Comparison of ENCODE assay signal across 12 cellular contexts in the genomic region with DNA sequence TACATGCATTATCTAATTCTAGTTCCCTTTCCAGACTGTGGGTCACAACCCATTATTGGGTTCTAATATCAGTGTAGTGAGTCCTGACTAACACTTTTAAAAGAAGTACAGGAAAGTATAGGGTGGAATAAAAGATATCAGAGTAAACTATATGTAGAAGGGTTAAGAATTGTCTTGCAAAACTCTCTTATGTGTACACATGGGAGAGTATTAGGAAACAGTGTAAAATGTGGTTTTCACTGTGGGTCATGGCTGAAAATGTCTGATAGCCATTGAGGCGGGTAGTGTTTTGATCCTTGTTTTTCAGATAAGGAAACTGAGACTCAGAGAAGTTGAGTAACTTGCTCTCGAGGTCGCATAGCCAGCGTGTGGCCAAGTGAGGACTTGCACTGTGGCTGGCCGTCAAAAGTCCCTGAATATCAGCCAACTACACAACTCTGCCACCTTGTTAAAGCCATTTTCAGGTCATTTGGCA. TPM values are rescaled to one million over a fixed set of nuclear protein-coding genes. Genes with fewer than 3 reads are reported as not detected.
DNase-seq lines count a peak whose midpoint lies in the region; ATAC-seq and TF ChIP-seq lines count a peak whose summit lies in the region.
"Had no signal": no experiment of that assay in that cellular context is flagged by ENCODE, and none has a peak within 500 bp of the region (broad histone marks: within the 10 kb centered on the region; RNA-seq: fewer than 3 reads in every experiment).

No MANE protein-coding gene starts in this region.

- peak in 3 of 6 experiments; percentile 2 to 29 (median 18) for TF ChIP-seq CTCF in Peyer's patch (IDR thresholded peaks at IDR 0.05)
- TF ChIP-seq CTCF in hepatocyte (IDR thresholded peaks at IDR 0.05; ENCODE audit: poor library complexity) = no peak

- H2AK5ac ChIP-seq in mesendoderm (ENCODE audit: low read length) = no peak overlapping the region

- H3K9me2 ChIP-seq in hepatocyte (replicated peaks; ENCODE audit: insufficient read depth) = no peaks in the 10 kb centered on the region

- no peak overlapping the region for H2AFZ ChIP-seq in hepatocyte

- H3K27me3 ChIP-seq in Peyer's patch (no peaks in the 10 kb centered on the region), hepatocyte (no peaks in the 10 kb centered on the region), subcutaneous abdominal adipose tissue (ENCODE audit: control insufficient read depth in 5 of 5, insufficient read depth in 4 of 5, low read length in 5 of 5) (no peaks in the 10 kb centered on the region), mesendoderm (ENCODE audit: insufficient read depth, low read length, poor library complexity) (no peaks in the 10 kb centered on the region)

- H3K27ac ChIP-seq in Peyer's patch (peak overlapping the region; percentile 10 to 75 (median 40)), hepatocyte (peak overlapping the region; percentile 78), subcutaneous abdominal adipose tissue (ENCODE audit: low read depth, low read length) (peak overlapping the region; percentile 82), mesendoderm (ENCODE audit: low read depth, low read length) (no peak overlapping the region)

- DNase-seq in Peyer's patch = no peak
- no peak for DNase-seq in hepatocyte (ENCODE audit: low spot score)
- DNase-seq in NCI-H1048 (lab: John Stamatoyannopoulos, UW) = no peak
- DNase-seq in mesendoderm = no peak
- DNase-seq: activated CD8-positive, alpha-beta T cell treated with anti-CD3 and anti-CD28 coated beads, Interleukin-2, amount 10 ng/mL, durations not matched to agents 7 days and 5 days; activated naive CD8-positive, alpha-beta T cell treated with anti-CD3 and anti-CD28 coated beads, Interleukin-2, amount 10 ng/mL, durations not matched to agents 7 days and 5 days; nephron progenitor cell; stimulated activated naive B cell treated with anti-CD40 and anti-IgM and Interleukin-4, amounts not matched to agents 10 μg/mL and 1 μg/mL and 100 μg/mL, for 72 hours had no signal

- no peak overlapping the region for H2BK5ac ChIP-seq in mesendoderm (ENCODE audit: low read length)

- peaks cover 0 to 29% (median 0%) of the 10 kb centered on the region in 4 donors for H3K4me1 ChIP-seq in Peyer's patch
- H3K4me1 ChIP-seq in hepatocyte (ENCODE audit: insufficient read depth) = peaks cover 12% of the 10 kb centered on the region
- H3K4me1 ChIP-seq in subcutaneous abdominal adipose tissue (ENCODE audit: control insufficient read depth in 5 of 5, insufficient read depth in 5 of 5, low read length in 5 of 5) = peaks cover 0 to 28% (median 11%) of the 10 kb centered on the region in 5 donors
- H3K4me1 ChIP-seq in mesendoderm (ENCODE audit: control insufficient read depth, low read depth, low read length) = no peaks in the 10 kb centered on the region

- no peak overlapping the region for H3K23ac ChIP-seq in mesendoderm (ENCODE audit: low read length)

- no peak overlapping the region for H2BK15ac ChIP-seq in mesendoderm (replicated peaks; ENCODE audit: low read depth)

- H3K9ac ChIP-seq in subcutaneous abdominal adipose tissue (ENCODE audit: low read length in 5 of 5) (peak overlapping the region in 2 of 5 donors; percentile 38 to 74), mesendoderm (ENCODE audit: low read length) (no peak overlapping the region)

- H2BK120ac ChIP-seq in mesendoderm (ENCODE audit: low read depth, low read length) = no peak overlapping the region

- no peak overlapping the region for H4K8ac ChIP-seq in mesendoderm (ENCODE audit: low read depth, low read length)

- H3K79me2 ChIP-seq in hepatocyte = no peaks in the 10 kb centered on the region
- H3K79me2 ChIP-seq in mesendoderm (ENCODE audit: control insufficient read depth, insufficient read depth, low read length) = no peaks in the 10 kb centered on the region

- no peaks in the 10 kb centered on the region for H3K79me1 ChIP-seq in mesendoderm (ENCODE audit: low read length)

- no peak overlapping the region for H4K5ac ChIP-seq in mesendoderm (ENCODE audit: low read length)

- peak overlapping the region in 1 of 4 donors; percentile 12 for H3K4me3 ChIP-seq in Peyer's patch
- no peak overlapping the region for H3K4me3 ChIP-seq in hepatocyte
- no peak overlapping the region for H3K4me3 ChIP-seq in subcutaneous abdominal adipose tissue (ENCODE audit: low read depth in 1 of 5, low read length in 5 of 5)
- H3K4me3 ChIP-seq in mesendoderm (ENCODE audit: low read length) = no peak overlapping the region

- TF ChIP-seq POLR2A in Peyer's patch (IDR thresholded peaks at IDR 0.05) = no peak
- no peak for TF ChIP-seq POLR2A in GM18505 (IDR thresholded peaks at IDR 0.05; ENCODE audit: borderline replicate concordance, extremely low read depth, insufficient read depth, insufficient read length)

- no peak overlapping the region for H3K4ac ChIP-seq in mesendoderm (ENCODE audit: low read depth, low read length)

- H3K36me3 ChIP-seq in Peyer's patch = peaks cover 0 to 47% (median 0%) of the 10 kb centered on the region in 3 donors
- H3K36me3 ChIP-seq in hepatocyte (replicated peaks; ENCODE audit: insufficient read depth, low read depth) = no peaks in the 10 kb centered on the region
- H3K36me3 ChIP-seq in subcutaneous abdominal adipose tissue (ENCODE audit: control insufficient read depth in 5 of 5, insufficient read depth in 5 of 5, low read length in 5 of 5) = peaks cover 5 to 34% (median 22%) of the 10 kb centered on the region in 5 donors
- no peaks in the 10 kb centered on the region for H3K36me3 ChIP-seq in mesendoderm (ENCODE audit: control insufficient read depth, insufficient read depth, low read length)

- no peak overlapping the region for H3K18ac ChIP-seq in mesendoderm (ENCODE audit: low read length)

- H3K4me2 ChIP-seq in hepatocyte (peak overlapping the region; percentile 60), mesendoderm (ENCODE audit: low read length) (no peak overlapping the region)

- H3K56ac ChIP-seq in mesendoderm (ENCODE audit: low read length) = no peak overlapping the region

- H3K9me3 ChIP-seq in Peyer's patch (no peaks in the 10 kb centered on the region), hepatocyte (ENCODE audit: low read depth) (no peaks in the 10 kb centered on the region), subcutaneous abdominal adipose tissue (ENCODE audit: control insufficient read depth in 5 of 5, low read length in 5 of 5) (no peaks in the 10 kb centered on the region)

- WGBS in hepatocyte (ENCODE audit: low lambda C conversion rate, missing lambda C conversion rate) = 65% methylated on average over 5 of the region's 5 CpGs
- WGBS in mesendoderm (ENCODE audit: extremely low coverage, insufficient coverage, low lambda C conversion rate) = no CpG with 5 or more reads among the region's 5 CpGs

- ATAC-seq in GM21390 (IDR thresholded peaks at IDR 0.05; ENCODE audit: unreplicated experiment) (peak; percentile 11), SK-N-SH treated with all-trans-retinoic acid at 6 μM for 48 hours (no peak), GM18505 (IDR thresholded peaks at IDR 0.05; ENCODE audit: unreplicated experiment) (no peak)
- ATAC-seq: activated CD8-positive, alpha-beta T cell treated with anti-CD3 and anti-CD28 coated beads, Interleukin-2, amount 10 ng/mL, durations not matched to agents 7 days and 5 days; stimulated activated naive B cell treated with anti-CD40 and anti-IgM and Interleukin-4, amounts not matched to agents 10 μg/mL and 1 μg/mL and 100 μg/mL, for 72 hours had no signal

- no peaks in the 10 kb centered on the region for H4K20me1 ChIP-seq in hepatocyte (ENCODE audit: insufficient read depth, poor library complexity, severe bottlenecking)

TF ChIP-seq in SK-N-SH treated with all-trans-retinoic acid at 6 μM for 48 hours, 23 proteins besides CTCF, POLR2A, EP300 and RAD21:
- TF ChIP-seq, protein P1, sequence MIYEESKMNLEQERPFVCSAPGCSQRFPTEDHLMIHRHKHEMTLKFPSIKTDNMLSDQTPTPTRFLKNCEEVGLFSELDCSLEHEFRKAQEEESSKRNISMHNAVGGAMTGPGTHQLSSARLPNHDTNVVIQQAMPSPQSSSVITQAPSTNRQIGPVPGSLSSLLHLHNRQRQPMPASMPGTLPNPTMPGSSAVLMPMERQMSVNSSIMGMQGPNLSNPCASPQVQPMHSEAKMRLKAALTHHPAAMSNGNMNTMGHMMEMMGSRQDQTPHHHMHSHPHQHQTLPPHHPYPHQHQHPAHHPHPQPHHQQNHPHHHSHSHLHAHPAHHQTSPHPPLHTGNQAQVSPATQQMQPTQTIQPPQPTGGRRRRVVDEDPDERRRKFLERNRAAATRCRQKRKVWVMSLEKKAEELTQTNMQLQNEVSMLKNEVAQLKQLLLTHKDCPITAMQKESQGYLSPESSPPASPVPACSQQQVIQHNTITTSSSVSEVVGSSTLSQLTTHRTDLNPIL (CRISPR knock-in tag; IDR thresholded peaks at IDR 0.05; ENCODE audit: low read depth) = no peak
- no peak for TF ChIP-seq PATZ1 (CRISPR knock-in tag; IDR thresholded peaks at IDR 0.05; ENCODE audit: borderline replicate concordance)

RNA-seq across cellular contexts. Expression of gene MTARC1, which starts 18.5 kb away (rescaled TPM):
- total RNA-seq in Peyer's patch = 1 to 10 TPM; 3.3 to 7.8 (median 5.8) TPM
- total RNA-seq in hepatocyte = 19.9 and 24.0 TPM in 2 replicates
- polyA plus RNA-seq in hepatocyte = 11.9 and 15.8 TPM in 2 replicates
- polyA plus RNA-seq in mesendoderm (2013, experiment 1 of 2) = 21.1 TPM
- 21.5 TPM for polyA plus RNA-seq in mesendoderm (2013, experiment 2 of 2)
- total RNA-seq: activated CD8-positive, alpha-beta T cell treated with anti-CD3 and anti-CD28 coated beads, Interleukin-2, amount 10 ng/mL, durations not matched to agents 7 days and 5 days; activated naive CD8-positive, alpha-beta T cell treated with anti-CD3 and anti-CD28 coated beads, Interleukin-2, amount 10 ng/mL, durations not matched to agents 7 days and 5 days had no signal

RNA-seq across cellular contexts. Expression of gene MTARC2, which starts 20.0 kb away (rescaled TPM):
- total RNA-seq in Peyer's patch = 10 to 100 TPM; 47.9 to 96.0 (median 91.1) TPM
- total RNA-seq in hepatocyte = 24.4 and 26.7 TPM in 2 replicates
- polyA plus RNA-seq in hepatocyte = 23.7 and 27.8 TPM in 2 replicates
- 4.2 TPM for polyA plus RNA-seq in mesendoderm (2013, experiment 1 of 2)
- polyA plus RNA-seq in mesendoderm (2013, experiment 2 of 2) = 3.3 TPM
- total RNA-seq: activated CD8-positive, alpha-beta T cell treated with anti-CD3 and anti-CD28 coated beads, Interleukin-2, amount 10 ng/mL, durations not matched to agents 7 days and 5 days; activated naive CD8-positive, alpha-beta T cell treated with anti-CD3 and anti-CD28 coated beads, Interleukin-2, amount 10 ng/mL, durations not matched to agents 7 days and 5 days had no signal
